ENCODE assay signal across 37 cellular contexts in the genomic region with DNA sequence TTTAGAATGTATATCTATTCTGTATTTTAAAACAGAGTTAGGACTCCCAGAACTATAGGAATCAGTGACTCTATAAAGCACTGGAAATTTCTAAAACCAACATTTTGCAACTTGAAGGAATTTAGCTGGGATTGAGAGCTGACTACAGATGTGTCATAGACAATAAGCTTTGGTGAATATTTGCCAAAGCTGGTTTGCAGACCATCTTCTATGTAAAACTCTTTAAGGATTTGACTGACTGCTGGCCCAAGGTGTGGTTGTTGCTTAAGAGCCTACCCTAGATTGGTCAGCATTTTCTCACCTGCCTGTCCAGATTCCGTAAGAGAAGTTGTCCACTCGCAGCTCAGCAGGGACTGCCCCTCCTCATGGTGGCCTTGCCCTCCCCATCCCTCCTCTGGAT.
"Had no signal": no experiment of that assay in that cellular context is flagged by ENCODE, and none has a peak within 500 bp of the region (broad histone marks: within the 10 kb centered on the region; RNA-seq: fewer than 3 reads in every experiment).

No MANE protein-coding gene starts in this region.

- ATAC-seq: activated CD4-positive, alpha-beta T cell treated with anti-CD3 and anti-CD28 coated beads for 36 hours; activated CD4-positive, CD25-positive, alpha-beta regulatory T cell treated with anti-CD3 and anti-CD28 coated beads, Interleukin-2, amount 50 U/mL, for 24 hours; activated CD8-positive, alpha-beta memory T cell treated with anti-CD3 and anti-CD28 coated beads, Interleukin-2, amount 10 ng/mL, durations not matched to agents 7 days and 5 days; activated naive CD4-positive, alpha-beta T cell treated with anti-CD3 and anti-CD28 coated beads, Interleukin-2, amount 50 U/mL, for 72 hours; activated T-cell treated with anti-CD3 and anti-CD28 coated beads, Interleukin-2, amount 50 U/mL, for 4 hours; activated T-cell treated with anti-CD3 and anti-CD28 coated beads, Interleukin-2, amount 50 U/mL, for 72 hours; activated T-helper 17 cell treated with anti-CD3 and anti-CD28 coated beads, Interleukin-2, amount 50 U/mL, for 72 hours; body of pancreas had no signal

- H3K27ac ChIP-seq: adrenal gland, body of pancreas, brain microvascular endothelial cell, breast epithelium, VCaP had no signal

- H3K4me3 ChIP-seq: adrenal gland, body of pancreas, breast epithelium had no signal

- FAIRE-seq: astrocyte, TTC549 had no signal

- H3K27ac Mint-ChIP-seq: activated CD4-positive, alpha-beta memory T cell treated with anti-CD3 and anti-CD28 coated beads, Interleukin-2, amount 10 ng/mL, durations not matched to agents 7 days and 5 days; activated CD4-positive, alpha-beta T cell treated with anti-CD3 and anti-CD28 coated beads for 36 hours; activated CD4-positive, alpha-beta T cell treated with anti-CD3 and anti-CD28 coated beads, Interleukin-2, amount 10 ng/mL, durations not matched to agents 7 days and 5 days; activated CD8-positive, alpha-beta memory T cell treated with anti-CD3 and anti-CD28 coated beads, Interleukin-2, amount 10 ng/mL, durations not matched to agents 7 days and 5 days; activated naive CD8-positive, alpha-beta T cell treated with anti-CD3 and anti-CD28 coated beads for 36 hours; activated T-cell treated with anti-CD3 and anti-CD28 coated beads, Interleukin-2, amount 50 U/mL, for 72 hours; activated T-helper 1 cell treated with anti-CD3 and anti-CD28 coated beads, Interleukin-12 subunit alpha, Interleukin-12 subunit beta, Interleukin-2, Interleukin-4 antibody, amounts not matched to agents 30 ng/mL and 10 ng/mL and 1 ng/mL, durations not matched to agents 14 hours and 24 hours and 36 hours; activated T-helper 17 cell treated with anti-CD3 and anti-CD28 coated beads, Interleukin-2, amount 50 U/mL, for 72 hours; T-helper 1 cell treated with Interleukin-12 subunit alpha and Interleukin-12 subunit beta and Interleukin-4 antibody, amounts not matched to agents 30 μg/mL and 1 μg/mL, for 36 hours; T-helper 2 cell treated with Interferon-gamma antibody and Interleukin-4, amounts not matched to agents 5 μg/mL and 100 μg/mL, for 36 hours had no signal

- H3K36me3 ChIP-seq: adrenal gland, brain microvascular endothelial cell, breast epithelium had no signal

- H3K9me3 ChIP-seq: adrenal gland had no signal

- H3K27me3 ChIP-seq: adrenal gland, body of pancreas, brain microvascular endothelial cell, breast epithelium had no signal

- H3K4me1 ChIP-seq: adrenal gland, body of pancreas, breast epithelium had no signal

- DNase-seq: activated CD4-positive, alpha-beta memory T cell treated with anti-CD3 and anti-CD28 coated beads, Interleukin-2, amount 10 ng/mL, durations not matched to agents 7 days and 5 days; activated CD4-positive, alpha-beta T cell treated with anti-CD3 and anti-CD28 coated beads for 1 hour; activated CD4-positive, alpha-beta T cell treated with anti-CD3 and anti-CD28 coated beads for 36 hours; activated CD4-positive, alpha-beta T cell treated with anti-CD3 and anti-CD28 coated beads for 48 hours; activated CD4-positive, alpha-beta T cell treated with anti-CD3 and anti-CD28 coated beads, Interleukin-2, amount 10 ng/mL, durations not matched to agents 7 days and 5 days; activated CD4-positive, alpha-beta T cell treated with anti-CD3 and anti-CD28 coated beads, Interleukin-2, amount 50 U/mL, for 48 hours; activated CD4-positive, CD25-positive, alpha-beta regulatory T cell; activated CD8-positive, alpha-beta memory T cell treated with anti-CD3 and anti-CD28 coated beads for 24 hours; activated CD8-positive, alpha-beta memory T cell treated with anti-CD3 and anti-CD28 coated beads, Interleukin-2, amount 10 ng/mL, durations not matched to agents 7 days and 5 days; activated CD8-positive, alpha-beta memory T cell treated with anti-CD3 and anti-CD28 coated beads, Interleukin-2, amount 50 U/mL, for 48 hours; activated effector memory CD4-positive, alpha-beta T cell treated with anti-CD3 and anti-CD28 coated beads, Interleukin-2, amount 50 U/mL, for 16 hours; activated gamma-delta T cell treated with Interleukin-2 at 50 U/mL for 16 hours; activated naive CD4-positive, alpha-beta T cell treated with anti-CD3 and anti-CD28 coated beads, Interleukin-2, amount 50 U/mL, for 16 hours; activated naive CD4-positive, alpha-beta T cell treated with Interleukin-2 at 50 U/mL for 16 hours; activated naive CD8-positive, alpha-beta T cell treated with anti-CD3 and anti-CD28 coated beads for 36 hours; activated T-cell treated with anti-CD3 and anti-CD28 coated beads, Interleukin-2, amount 50 U/mL, for 4 hours; activated T-cell treated with anti-CD3 and anti-CD28 coated beads, Interleukin-2, amount 50 U/mL, for 72 hours; adrenal gland; amniotic stem cell; aorta; body of pancreas; brain microvascular endothelial cell; central memory CD4-positive, alpha-beta T cell; SW 1271; T-helper 1 cell; T-helper 2 cell; T-helper 9 cell had no signal

- H3K27me3 Mint-ChIP-seq: activated CD4-positive, alpha-beta memory T cell treated with anti-CD3 and anti-CD28 coated beads, Interleukin-2, amount 10 ng/mL, durations not matched to agents 7 days and 5 days; activated CD4-positive, alpha-beta T cell treated with anti-CD3 and anti-CD28 coated beads for 36 hours; activated CD4-positive, alpha-beta T cell treated with anti-CD3 and anti-CD28 coated beads, Interleukin-2, amount 10 ng/mL, durations not matched to agents 7 days and 5 days; activated CD8-positive, alpha-beta memory T cell treated with anti-CD3 and anti-CD28 coated beads, Interleukin-2, amount 10 ng/mL, durations not matched to agents 7 days and 5 days; activated naive CD8-positive, alpha-beta T cell treated with anti-CD3 and anti-CD28 coated beads for 36 hours; activated T-helper 17 cell treated with anti-CD3 and anti-CD28 coated beads, Interleukin-2, amount 50 U/mL, for 72 hours had no signal

- H3K4me1 Mint-ChIP-seq: activated CD4-positive, alpha-beta memory T cell treated with anti-CD3 and anti-CD28 coated beads, Interleukin-2, amount 10 ng/mL, durations not matched to agents 7 days and 5 days; activated CD4-positive, alpha-beta T cell treated with anti-CD3 and anti-CD28 coated beads for 36 hours; activated CD4-positive, alpha-beta T cell treated with anti-CD3 and anti-CD28 coated beads, Interleukin-2, amount 10 ng/mL, durations not matched to agents 7 days and 5 days; activated CD8-positive, alpha-beta memory T cell treated with anti-CD3 and anti-CD28 coated beads, Interleukin-2, amount 10 ng/mL, durations not matched to agents 7 days and 5 days; activated naive CD8-positive, alpha-beta T cell treated with anti-CD3 and anti-CD28 coated beads for 36 hours; activated T-helper 17 cell treated with anti-CD3 and anti-CD28 coated beads, Interleukin-2, amount 50 U/mL, for 72 hours had no signal

- H3K4me3 Mint-ChIP-seq: activated CD4-positive, alpha-beta memory T cell treated with anti-CD3 and anti-CD28 coated beads, Interleukin-2, amount 10 ng/mL, durations not matched to agents 7 days and 5 days; activated CD4-positive, alpha-beta T cell treated with anti-CD3 and anti-CD28 coated beads for 36 hours; activated CD4-positive, alpha-beta T cell treated with anti-CD3 and anti-CD28 coated beads, Interleukin-2, amount 10 ng/mL, durations not matched to agents 7 days and 5 days; activated CD8-positive, alpha-beta memory T cell treated with anti-CD3 and anti-CD28 coated beads, Interleukin-2, amount 10 ng/mL, durations not matched to agents 7 days and 5 days; activated naive CD8-positive, alpha-beta T cell treated with anti-CD3 and anti-CD28 coated beads for 36 hours; activated T-cell treated with anti-CD3 and anti-CD28 coated beads, Interleukin-2, amount 50 U/mL, for 4 hours; activated T-cell treated with anti-CD3 and anti-CD28 coated beads, Interleukin-2, amount 50 U/mL, for 72 hours; activated T-helper 1 cell treated with anti-CD3 and anti-CD28 coated beads, Interleukin-12 subunit alpha, Interleukin-12 subunit beta, Interleukin-2, Interleukin-4 antibody, amounts not matched to agents 30 ng/mL and 10 ng/mL and 1 ng/mL, durations not matched to agents 14 hours and 24 hours and 36 hours; activated T-helper 17 cell treated with anti-CD3 and anti-CD28 coated beads, Interleukin-2, amount 50 U/mL, for 72 hours; T-helper 1 cell treated with Interleukin-12 subunit alpha and Interleukin-12 subunit beta and Interleukin-4 antibody, amounts not matched to agents 30 μg/mL and 1 μg/mL, for 36 hours; T-helper 2 cell treated with Interferon-gamma antibody and Interleukin-4, amounts not matched to agents 5 μg/mL and 100 μg/mL, for 36 hours had no signal
